ENCODE assay signal across 22 cellular contexts in the genomic region with DNA sequence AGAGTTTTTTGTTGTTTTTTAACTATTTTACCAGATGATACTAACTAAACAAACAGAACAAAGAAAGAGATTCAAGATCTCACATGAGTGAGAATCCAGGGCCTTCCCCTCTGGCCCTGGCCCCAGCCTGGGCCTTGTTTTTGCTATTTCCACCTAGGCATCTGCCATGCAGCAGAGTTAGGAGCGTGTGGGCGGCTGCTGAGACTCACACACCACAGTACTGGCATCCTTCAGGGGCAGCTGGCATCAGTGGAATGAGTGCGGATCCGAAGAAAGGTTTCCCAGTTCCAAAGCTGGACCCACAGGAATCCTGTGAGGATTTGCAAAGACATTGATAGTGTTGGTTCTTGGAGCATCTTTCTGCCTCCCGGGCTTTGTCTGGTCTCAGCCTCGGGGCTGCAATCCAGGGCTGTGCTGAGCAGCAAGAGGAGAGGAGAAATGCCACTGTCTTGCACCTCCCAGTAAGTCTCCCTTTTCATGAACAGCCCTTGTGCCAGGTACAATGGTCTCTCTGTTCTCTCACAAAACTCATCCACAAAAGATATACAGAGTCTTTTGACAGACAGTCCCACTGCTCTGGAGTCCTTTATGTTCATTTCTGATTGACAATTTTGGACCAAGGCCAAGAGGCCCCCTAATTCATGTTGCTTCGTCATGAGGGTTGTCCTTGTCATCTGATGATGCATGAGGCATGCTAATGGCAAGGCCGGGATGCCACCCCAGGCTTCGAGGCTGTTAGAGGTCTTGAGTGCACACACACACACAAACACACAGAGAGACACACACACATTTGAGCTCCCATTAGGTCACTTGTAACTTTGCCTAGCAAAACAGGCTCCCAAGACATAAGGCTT. TPM values are rescaled to one million over a fixed set of nuclear protein-coding genes. Genes with fewer than 3 reads are reported as not detected.
DNase-seq lines count a peak whose midpoint lies in the region; ATAC-seq and TF ChIP-seq lines count a peak whose summit lies in the region.
"Had no signal": no experiment of that assay in that cellular context is flagged by ENCODE, and none has a peak within 500 bp of the region (broad histone marks: within the 10 kb centered on the region; RNA-seq: fewer than 3 reads in every experiment).

No MANE protein-coding gene starts in this region.

- no peak for TF ChIP-seq POLR2A in erythroblast (IDR thresholded peaks at IDR 0.05; ENCODE audit: low read length)

- H3K36me3 ChIP-seq in naive thymus-derived CD4-positive, alpha-beta T cell (ENCODE audit: control insufficient read depth in 2 of 3, insufficient read depth in 3 of 3, low read length in 3 of 3): no peaks in the 10 kb centered on the region
- H3K36me3 ChIP-seq: prostate gland had no signal

- no peak overlapping the region for H3K4me3 ChIP-seq in naive thymus-derived CD4-positive, alpha-beta T cell (ENCODE audit: low read length)
- H3K4me3 ChIP-seq: mucosa of descending colon, PC-9, prostate gland had no signal

- no peaks in the 10 kb centered on the region for H3K9me3 ChIP-seq in naive thymus-derived CD4-positive, alpha-beta T cell (ENCODE audit: control insufficient read depth in 2 of 3, low read length in 3 of 3)
- H3K9me3 ChIP-seq: mucosa of descending colon, prostate gland had no signal

- POLR2A ChIA-PET in activated CD4-positive, alpha-beta T cell treated with anti-CD3 and anti-CD28 coated beads for 36 hours (lab: Charles Lee): interaction anchor here (0.6 kb wide), 1 partner anchor 65 kb away, joined by 6 read pairs; no protein-coding TSS in a partner anchor
- POLR2A ChIA-PET in naive thymus-derived CD4-positive, alpha-beta T cell (lab: Charles Lee): no interaction called here

- DNase-seq in activated CD4-positive, alpha-beta T cell treated with anti-CD3 and anti-CD28 coated beads for 36 hours: peak; percentile 51
- no peak for DNase-seq in activated CD4-positive, alpha-beta T cell treated with anti-CD3 and anti-CD28 coated beads, Interleukin-2, amount 50 U/mL, for 4 hours
- DNase-seq in SK-MEL-5 (ENCODE audit: low read depth, low spot score): peak; percentile 98
- DNase-seq in erythroblast (lab: John Stamatoyannopoulos, UW): peak; percentile 15 to 30
- peak in 8 of 10 donors; percentile 45 to 93 (median 67) for DNase-seq in posterior cingulate gyrus
- no peak for DNase-seq in naive thymus-derived CD4-positive, alpha-beta T cell
- DNase-seq in COLO668 (lab: John Stamatoyannopoulos, UW; ENCODE audit: unreplicated experiment): no peak
- DNase-seq in left ventricle myocardium superior: no peak
- DNase-seq: activated CD4-positive, CD25-positive, alpha-beta regulatory T cell; activated naive CD8-positive, alpha-beta T cell treated with anti-CD3 and anti-CD28 coated beads, Interleukin-2, amount 50 U/mL, for 24 hours; activated T-cell treated with anti-CD3 and anti-CD28 coated beads, Interleukin-2, amount 50 U/mL, for 24 hours; CD4-positive, alpha-beta T cell; glutamatergic neuron; islet precursor cell; mucosa of descending colon; NCI-H146; NCI-H510A; PC-9; SW 1271 had no signal

- H3K27me3 ChIP-seq in naive thymus-derived CD4-positive, alpha-beta T cell (ENCODE audit: control insufficient read depth in 2 of 2, insufficient read depth in 2 of 2, low read length in 2 of 2): no peaks in the 10 kb centered on the region

- H3K4me1 ChIP-seq in naive thymus-derived CD4-positive, alpha-beta T cell (ENCODE audit: control insufficient read depth in 2 of 2, insufficient read depth in 2 of 2, low read length in 2 of 2): no peaks in the 10 kb centered on the region
- H3K4me1 ChIP-seq: prostate gland had no signal

- H3K9me3 Mint-ChIP-seq in activated CD4-positive, alpha-beta T cell treated with anti-CD3 and anti-CD28 coated beads for 36 hours (ENCODE audit: low read depth): no peaks in the 10 kb centered on the region
- no peaks in the 10 kb centered on the region for H3K9me3 Mint-ChIP-seq in naive thymus-derived CD4-positive, alpha-beta T cell
- H3K9me3 Mint-ChIP-seq: activated naive CD8-positive, alpha-beta T cell treated with anti-CD3 and anti-CD28 coated beads, Interleukin-2, amount 50 U/mL, for 24 hours; activated T-cell treated with anti-CD3 and anti-CD28 coated beads, Interleukin-2, amount 50 U/mL, for 24 hours; CD4-positive, alpha-beta T cell had no signal

- peak; percentile 50 for ATAC-seq in activated CD4-positive, alpha-beta T cell treated with anti-CD3 and anti-CD28 coated beads for 36 hours
- no peak for ATAC-seq in naive thymus-derived CD4-positive, alpha-beta T cell
- no peak for ATAC-seq in left ventricle myocardium superior
- ATAC-seq: activated naive CD8-positive, alpha-beta T cell treated with anti-CD3 and anti-CD28 coated beads, Interleukin-2, amount 50 U/mL, for 24 hours; HCT116; mucosa of descending colon had no signal

- H3K27me3 Mint-ChIP-seq in activated CD4-positive, alpha-beta T cell treated with anti-CD3 and anti-CD28 coated beads for 36 hours: no peaks in the 10 kb centered on the region
- H3K27me3 Mint-ChIP-seq in naive thymus-derived CD4-positive, alpha-beta T cell: no peaks in the 10 kb centered on the region
- H3K27me3 Mint-ChIP-seq: activated naive CD8-positive, alpha-beta T cell treated with anti-CD3 and anti-CD28 coated beads, Interleukin-2, amount 50 U/mL, for 24 hours; activated T-cell treated with anti-CD3 and anti-CD28 coated beads, Interleukin-2, amount 50 U/mL, for 24 hours; CD4-positive, alpha-beta T cell had no signal

- intact Hi-C loops in activated CD4-positive, alpha-beta T cell treated with anti-CD3 and anti-CD28 coated beads for 36 hours (cut with DNase I, micrococcal nuclease): loop anchor here in 1 of 2 experiments (2.0 kb wide), 1 partner anchor 51 kb away; no protein-coding TSS in a partner anchor
- intact Hi-C loops in posterior cingulate gyrus (cut with DNase I) (no loop called here), left ventricle myocardium superior (cut with micrococcal nuclease) (no loop called here)
- intact Hi-C loops in naive thymus-derived CD4-positive, alpha-beta T cell (cut with micrococcal nuclease): no loop called here

- peaks cover 16% of the 10 kb centered on the region for H3K4me1 Mint-ChIP-seq in activated CD4-positive, alpha-beta T cell treated with anti-CD3 and anti-CD28 coated beads for 36 hours
- no peaks in the 10 kb centered on the region for H3K4me1 Mint-ChIP-seq in naive thymus-derived CD4-positive, alpha-beta T cell
- H3K4me1 Mint-ChIP-seq: activated naive CD8-positive, alpha-beta T cell treated with anti-CD3 and anti-CD28 coated beads, Interleukin-2, amount 50 U/mL, for 24 hours had no signal

- CTCF ChIA-PET in activated CD4-positive, alpha-beta T cell treated with anti-CD3 and anti-CD28 coated beads for 36 hours (lab: Charles Lee): interaction anchor here (0.7 to 1.0 kb wide), 2 partner anchors 47 to 79 kb away, joined by 3 to 5 read pairs; no protein-coding TSS in a partner anchor
- CTCF ChIA-PET in naive thymus-derived CD4-positive, alpha-beta T cell (lab: Charles Lee): no interaction called here

- H3K27ac Mint-ChIP-seq in activated CD4-positive, alpha-beta T cell treated with anti-CD3 and anti-CD28 coated beads for 36 hours: no peak overlapping the region
- no peak overlapping the region for H3K27ac Mint-ChIP-seq in naive thymus-derived CD4-positive, alpha-beta T cell
- H3K27ac Mint-ChIP-seq: activated naive CD8-positive, alpha-beta T cell treated with anti-CD3 and anti-CD28 coated beads, Interleukin-2, amount 50 U/mL, for 24 hours; activated T-cell treated with anti-CD3 and anti-CD28 coated beads, Interleukin-2, amount 50 U/mL, for 24 hours; CD4-positive, alpha-beta T cell had no signal

- in situ Hi-C loops in SK-MEL-5 (cut with HindIII; ENCODE audit: low pct_unique_long_range_greater_than_20kb, low sequenced_read_pairs): loop anchor here (25.0 kb wide), 1 partner anchor 88 kb away; no protein-coding TSS in a partner anchor

- no peak overlapping the region for H3K4me3 Mint-ChIP-seq in activated CD4-positive, alpha-beta T cell treated with anti-CD3 and anti-CD28 coated beads for 36 hours
- no peak overlapping the region for H3K4me3 Mint-ChIP-seq in naive thymus-derived CD4-positive, alpha-beta T cell
- H3K4me3 Mint-ChIP-seq: activated naive CD8-positive, alpha-beta T cell treated with anti-CD3 and anti-CD28 coated beads, Interleukin-2, amount 50 U/mL, for 24 hours; activated T-cell treated with anti-CD3 and anti-CD28 coated beads, Interleukin-2, amount 50 U/mL, for 24 hours; CD4-positive, alpha-beta T cell had no signal

- no peak overlapping the region for H3K27ac ChIP-seq in naive thymus-derived CD4-positive, alpha-beta T cell (ENCODE audit: low read depth, low read length)
- H3K27ac ChIP-seq: epithelial cell of prostate, PC-9, prostate gland had no signal

- no peaks in the 10 kb centered on the region for H3K36me3 Mint-ChIP-seq in activated CD4-positive, alpha-beta T cell treated with anti-CD3 and anti-CD28 coated beads for 36 hours (ENCODE audit: low read depth)
- H3K36me3 Mint-ChIP-seq in naive thymus-derived CD4-positive, alpha-beta T cell: no peaks in the 10 kb centered on the region

RNA-seq across cellular contexts. Expression of a gene that starts 46.6 kb away (rescaled TPM):
- total RNA-seq in activated CD4-positive, alpha-beta T cell treated with anti-CD3 and anti-CD28 coated beads for 36 hours: 1 to 10 TPM; 6.5 to 7.8 TPM
- 16.2 and 17.0 TPM in 2 replicates for total RNA-seq in SK-MEL-5 (2014; rRNA removed; shearing (Covaris generic))
- polyA plus RNA-seq in SK-MEL-5 (2015; cell fraction: cytosol; rRNA removed): 7.5 and 10.5 TPM in 2 replicates
- 12.9 and 17.6 TPM in 2 replicates for polyA plus RNA-seq in SK-MEL-5 (2015; cell fraction: nucleus; rRNA removed)
- total RNA-seq in naive thymus-derived CD4-positive, alpha-beta T cell: 10 to 100 TPM in 4 of 5 experiments, 1 to 10 TPM in 1; 9.9 to 29.9 (median 17.6) TPM
- 10 to 100 TPM; 10.9 to 11.4 TPM for polyA plus RNA-seq in naive thymus-derived CD4-positive, alpha-beta T cell
- 5.6 TPM for total RNA-seq in left ventricle myocardium superior

RNA-seq across cellular contexts. Expression of a gene that starts 57.6 kb away (rescaled TPM):
- total RNA-seq in activated CD4-positive, alpha-beta T cell treated with anti-CD3 and anti-CD28 coated beads for 36 hours: under 1 TPM; 0.32 to 0.46 TPM
- total RNA-seq in SK-MEL-5 (2014; rRNA removed; shearing (Covaris generic)): 17.4 and 19.2 TPM in 2 replicates
- polyA plus RNA-seq in SK-MEL-5 (2015; cell fraction: cytosol; rRNA removed): 31.7 and 44.3 TPM in 2 replicates
- 7.9 and 11.0 TPM in 2 replicates for polyA plus RNA-seq in SK-MEL-5 (2015; cell fraction: nucleus; rRNA removed)
- under 1 TPM in 1 of 5 experiments, not detected in 4; 0.02 TPM for total RNA-seq in naive thymus-derived CD4-positive, alpha-beta T cell
- not detected for polyA plus RNA-seq in naive thymus-derived CD4-positive, alpha-beta T cell
- total RNA-seq in left ventricle myocardium superior: 0.74 TPM
- total RNA-seq: CD4-positive, alpha-beta T cell had no signal

Comparison
In these comparisons a context has a peak if more than half of its experiments do, and no peak if none do; other contexts are left out.
1. DNase-seq: peak in activated CD4-positive, alpha-beta T cell treated with anti-CD3 and anti-CD28 coated beads for 36 hours (single experiment), SK-MEL-5 (single experiment), erythroblast (2 of 2) and posterior cingulate gyrus (8 of 10); none in activated CD4-positive, alpha-beta T cell treated with anti-CD3 and anti-CD28 coated beads, Interleukin-2, amount 50 U/mL, for 4 hours (0 of 2), naive thymus-derived CD4-positive, alpha-beta T cell (0 of 9), COLO668 (single experiment) and left ventricle myocardium superior (single experiment).
2. RNA of a gene that starts 57.6 kb away (total RNA-seq): 17.4 to 19.2 TPM in SK-MEL-5; 0.74 TPM in left ventricle myocardium superior (single experiment), 0.32 to 0.46 TPM in activated CD4-positive, alpha-beta T cell treated with anti-CD3 and anti-CD28 coated beads for 36 hours and 0.02 TPM in naive thymus-derived CD4-positive, alpha-beta T cell; every median in the first group is over 10 times any median in the second.